8 cellular contexts compared by ENCODE assay signal in genomic region chr16:74298104-74298503, GRCh38. TPM values are rescaled to one million over a fixed set of nuclear protein-coding genes. Genes with fewer than 3 reads are reported as not detected.
A peak's percentile ranks its signal among the peaks of the same experiment; 100 is the strongest.
DNase-seq lines count a peak whose midpoint lies in the region; ATAC-seq, FAIRE-seq and TF ChIP-seq lines count a peak whose summit lies in the region.

No MANE protein-coding gene starts in this region.

- no peaks in the 10 kb centered on the region for H3K27me3 Mint-ChIP-seq in naive B cell

- H3K9me3 ChIP-seq in BE2C (no peaks in the 10 kb centered on the region), IMR-90 (ENCODE audit: control insufficient read depth, insufficient read depth, low read length) (no peaks in the 10 kb centered on the region), mammary epithelial cell (replicated peaks; ENCODE audit: insufficient read depth, low read length) (no peaks in the 10 kb centered on the region)

- H3K4me2 ChIP-seq in IMR-90 (ENCODE audit: low read depth, low read length), result peak overlapping the region; percentile 97
- H3K4me2 ChIP-seq in mammary epithelial cell (ENCODE audit: insufficient read depth, low read depth, low read length), result peak overlapping the region; percentile 90

- in situ Hi-C loops in IMR-90 (cut with MboI; ENCODE audit: low sequenced_read_pairs), result loop anchor here (25.0 kb wide), 1 partner anchor 1236 kb away; no protein-coding TSS in a partner anchor
- in situ Hi-C loops in mammary epithelial cell (cut with MboI; ENCODE audit: low sequenced_read_pairs in 2 of 2), result loop anchor here in 1 of 2 donors (25.0 kb wide), 1 partner anchor 561 kb away; no protein-coding TSS in a partner anchor

- DNase-seq in BE2C, result no peak
- no peak for DNase-seq in IMR-90
- DNase-seq in mammary epithelial cell, result peak; percentile 8
- no peak for DNase-seq in naive B cell
- DNase-seq in NCI-H345 (lab: John Stamatoyannopoulos, UW), result no peak
- DNase-seq in NCI-H2081 treated with DMSO at 0.1 percent for 48 hours (lab: John Stamatoyannopoulos, UW), result no peak
- DNase-seq in frontal cortex (ENCODE audit: low spot score in 2 of 2), result no peak

- H4K20me1 ChIP-seq in IMR-90 (ENCODE audit: insufficient read depth, low read length) (peaks cover 15% of the 10 kb centered on the region; the same call in 1 of the 2 replicates), mammary epithelial cell (ENCODE audit: insufficient read depth, low read length) (no peaks in the 10 kb centered on the region)

- H3K4me3 ChIP-seq in BE2C (ENCODE audit: low read depth, low read length), result peak overlapping the region; percentile 89
- H3K4me3 ChIP-seq in IMR-90 (ENCODE audit: insufficient read depth, low read depth, low read length), result peak overlapping the region; percentile 81; the same call in 1 of the 2 replicates
- H3K4me3 ChIP-seq in mammary epithelial cell (replicated peaks in 1 of 3; ENCODE audit: insufficient read depth in 1 of 3, low read depth in 2 of 3, low read length in 3 of 3), result peak overlapping the region; percentile 71 to 91 (median 78)

- no peak overlapping the region for H4K91ac ChIP-seq in IMR-90 (ENCODE audit: insufficient read depth, low read depth, low read length)

- H4K5ac ChIP-seq in IMR-90 (ENCODE audit: low read depth, low read length), result no peak overlapping the region

- no peak overlapping the region for H3K56ac ChIP-seq in IMR-90 (ENCODE audit: extremely low read depth, insufficient read depth, low read length)

- no peak overlapping the region for H3K18ac ChIP-seq in IMR-90 (ENCODE audit: low read depth, low read length)

- no peak overlapping the region for H4K8ac ChIP-seq in IMR-90 (ENCODE audit: low read depth in 2 of 2, low read length in 2 of 2)

- peaks cover 8 to 28% of the 10 kb centered on the region in 2 experiments for H3K79me1 ChIP-seq in IMR-90 (ENCODE audit: low read depth in 1 of 2, low read length in 2 of 2)

- CTCF ChIA-PET in IMR-90 (lab: Yijun Ruan, JAX) (interaction anchor here (0.6 to 1.2 kb wide), 4 partner anchors 12 to 1646 kb away, joined by 3 to 6 read pairs (median 4); no protein-coding TSS in a partner anchor), mammary epithelial cell (lab: Charles Lee; ENCODE audit: low non-redundant PET) (no interaction called here)

- no peak for TF ChIP-seq RAD21 in IMR-90 (IDR thresholded peaks at IDR 0.05; ENCODE audit: low read length)

- H3K4me3 Mint-ChIP-seq in naive B cell, result peak overlapping the region; percentile 23 to 99 (median 95)

- no peak overlapping the region for H2BK120ac ChIP-seq in IMR-90 (ENCODE audit: low read depth, low read length)

- TF ChIP-seq CTCF in BE2C (IDR thresholded peaks at IDR 0.05; ENCODE audit: low read depth, low read length) (no peak), IMR-90 (conservative IDR thresholded peaks at IDR 0.05; ENCODE audit: low read depth, low read length) (no peak), mammary epithelial cell (conservative IDR thresholded peaks at IDR 0.05 in 1 of 2, IDR thresholded peaks at IDR 0.05 in 1 of 2; ENCODE audit: extremely low read depth in 1 of 2, insufficient read depth in 1 of 2, low read depth in 1 of 2, low read length in 2 of 2) (no peak)

- no peak overlapping the region for H3K4ac ChIP-seq in IMR-90 (ENCODE audit: low read depth, low read length)

- H3K9me3 Mint-ChIP-seq in naive B cell, result no peaks in the 10 kb centered on the region

- no peak for ATAC-seq in IMR-90 (ENCODE audit: low read depth)
- ATAC-seq in naive B cell (ENCODE audit: low read depth in 2 of 2), result no peak
- no peak for ATAC-seq in GM18498 (IDR thresholded peaks at IDR 0.05; ENCODE audit: unreplicated experiment)

- dilution Hi-C loops in IMR-90 (cut with HindIII; ENCODE audit: low sequenced_read_pairs, unreplicated experiment) (no loop called here), mammary epithelial cell (cut with HindIII; ENCODE audit: low sequenced_read_pairs) (no loop called here)

- H3K23ac ChIP-seq in IMR-90 (ENCODE audit: low read depth, low read length), result peak overlapping the region; percentile 13; the same call in 1 of the 2 replicates

- H3K36me3 ChIP-seq in BE2C (peaks cover 54% of the 10 kb centered on the region), IMR-90 (ENCODE audit: control insufficient read depth, insufficient read depth, low read length) (peaks cover 26% of the 10 kb centered on the region), mammary epithelial cell (ENCODE audit: insufficient read depth, low read length) (peaks cover 35% of the 10 kb centered on the region)

- no peak overlapping the region for H3K14ac ChIP-seq in IMR-90 (replicated peaks; ENCODE audit: low read depth, low read length)

- peaks cover 0 to 11% of the 10 kb centered on the region in 2 donors for H3K36me3 Mint-ChIP-seq in naive B cell

- H2AK5ac ChIP-seq in IMR-90 (ENCODE audit: low read depth, low read length), result no peak overlapping the region

- H3K4me1 ChIP-seq in BE2C, result no peaks in the 10 kb centered on the region
- peaks cover 4% of the 10 kb centered on the region; the same call in 1 of the 2 replicates for H3K4me1 ChIP-seq in IMR-90 (ENCODE audit: control insufficient read depth, insufficient read depth, low read length)
- peaks cover 14% of the 10 kb centered on the region for H3K4me1 ChIP-seq in mammary epithelial cell (ENCODE audit: insufficient read depth, low read length)

- BruUV-seq in IMR-90 (replicated peaks; lab: Mats Ljungman, UMichigan), result no TSS peak
- no TSS peak for BruUV-seq in mammary epithelial cell (replicated peaks; lab: Mats Ljungman, UMichigan)

- no peak overlapping the region for H2AFZ ChIP-seq in IMR-90 (replicated peaks; ENCODE audit: low read length, poor library complexity)
- no peak overlapping the region for H2AFZ ChIP-seq in mammary epithelial cell (ENCODE audit: low read depth, low read length)

- intact Hi-C loops in IMR-90 (cut with micrococcal nuclease) (loop anchor here (10.0 kb wide), 1 partner anchor 1513 kb away; no protein-coding TSS in a partner anchor), mammary epithelial cell (cut with micrococcal nuclease) (no loop called here)

- 0 out of 2 replicates have a peak, but pooled peaks have one; percentile 7 for TF ChIP-seq POLR2A in IMR-90 (IDR thresholded peaks at IDR 0.05; ENCODE audit: low read depth, low read length)

- H3K9ac ChIP-seq in IMR-90 (ENCODE audit: low read depth, low read length) (peak overlapping the region; percentile 90; the same call in 1 of the 2 replicates), mammary epithelial cell (ENCODE audit: insufficient read depth, low read length) (no peak overlapping the region)

- H3K4me1 Mint-ChIP-seq in naive B cell, result peaks cover 15 to 36% (median 25%) of the 10 kb centered on the region in 3 donors

- POLR2A ChIA-PET in IMR-90 (lab: Charles Lee; ENCODE audit: unreplicated experiment), result interaction anchor here (0.6 kb wide), 1 partner anchor 586 kb away, joined by 3 read pairs; no protein-coding TSS in a partner anchor

- no peak overlapping the region for H2BK20ac ChIP-seq in IMR-90 (ENCODE audit: low read depth, low read length)

- peak overlapping the region in 3 of 6 donors; percentile 88 to 99 (median 99) for H3K27ac Mint-ChIP-seq in naive B cell

- H3K27ac ChIP-seq in IMR-90 (ENCODE audit: insufficient read depth, low read length) (no peak overlapping the region), mammary epithelial cell (ENCODE audit: insufficient read depth, low read depth, low read length) (no peak overlapping the region)

- no peak overlapping the region for H2AK9ac ChIP-seq in IMR-90 (replicated peaks; ENCODE audit: low read depth, low read length, poor library complexity)

- H3K27me3 ChIP-seq in BE2C, result no peaks in the 10 kb centered on the region
- no peaks in the 10 kb centered on the region for H3K27me3 ChIP-seq in IMR-90 (ENCODE audit: control insufficient read depth, insufficient read depth, low read length)
- no peaks in the 10 kb centered on the region for H3K27me3 ChIP-seq in mammary epithelial cell (ENCODE audit: insufficient read depth, low read length)

- H2BK15ac ChIP-seq in IMR-90 (ENCODE audit: low read depth, low read length), result no peak overlapping the region

- H2BK5ac ChIP-seq in IMR-90 (ENCODE audit: low read depth, low read length, poor library complexity, severe bottlenecking), result no peak overlapping the region

- H3K79me2 ChIP-seq in mammary epithelial cell (ENCODE audit: insufficient read depth, low read length), result peaks cover 63% of the 10 kb centered on the region

- FAIRE-seq in frontal cortex (lab: Jason Lieb, UNC), result no peak

- 80% methylated on average over 1 of the region's 2 CpGs; no CpG with 5 or more reads in 1 of the 2 experiments for WGBS in IMR-90 (ENCODE audit: extremely low coverage in 2 of 2, insufficient read length in 1 of 2), 2 experiments
- 82% methylated on average over 2 of the region's 2 CpGs for WGBS in mammary epithelial cell (ENCODE audit: low coverage, missing lambda C conversion rate)

- H3K9me1 ChIP-seq in IMR-90 (ENCODE audit: insufficient read depth, low read length), result no peaks in the 10 kb centered on the region

TF ChIP-seq in IMR-90, 13 proteins besides CTCF, POLR2A, EP300 and RAD21 (continues in another document):
- TF ChIP-seq ELK1 (IDR thresholded peaks at IDR 0.05; ENCODE audit: borderline replicate concordance, low read depth, low read length) (no peak), RFX5 (IDR thresholded peaks at IDR 0.05; ENCODE audit: low read depth, low read length) (no peak), FOS (IDR thresholded peaks at IDR 0.05; ENCODE audit: low read depth, low read length) (no peak), SMC3 (IDR thresholded peaks at IDR 0.05; ENCODE audit: low read depth, low read length) (no peak), RCOR1 (IDR thresholded peaks at IDR 0.05; ENCODE audit: insufficient replicate concordance, low read length) (no peak), NFE2L2 (IDR thresholded peaks at IDR 0.05; ENCODE audit: low read depth, low read length) (no peak), BHLHE40 (IDR thresholded peaks at IDR 0.05; ENCODE audit: low read depth, low read length) (no peak)

RNA-seq across cellular contexts. Expression of gene PSMD7, which starts 1.5 kb away (rescaled TPM):
- 256 TPM for polyA plus RNA-seq in BE2C (2012; ENCODE audit: insufficient read depth, insufficient read length, low read depth)
- 80.8 and 124 TPM in 2 replicates for total RNA-seq in IMR-90 (2012; rRNA removed)
- 94.2 and 98.3 TPM in 2 replicates for polyA plus RNA-seq in IMR-90 (2012; rRNA removed)
- polyA plus RNA-seq in IMR-90 (2012; cell fraction: cytosol; rRNA removed), result 30.9 and 50.1 TPM in 2 replicates
- 19.5 and 64.5 TPM in 2 replicates for polyA plus RNA-seq in IMR-90 (2012; cell fraction: nucleus; rRNA removed; ENCODE audit: low replicate concordance)
- total RNA-seq in mammary epithelial cell, result 100 to 1,000 TPM in 1 of 2 donors, 10 to 100 TPM in 1; 55.0 to 100 TPM
- 125 TPM for polyA plus RNA-seq in mammary epithelial cell
- 42.1 TPM for polyA minus RNA-seq in mammary epithelial cell
- polyA plus RNA-seq in naive B cell (ENCODE audit: low read depth in 6 of 6), result 100 to 1,000 TPM in 1 of 6 donors, 10 to 100 TPM in 5; 79.8 to 110 (median 84.7) TPM
- total RNA-seq in frontal cortex, result 38.7 TPM
